In genomic region chr9:127963041-127963358, GRCh38 we compare ENCODE assay signal across 13 cellular contexts. TPM values are rescaled to one million over a fixed set of nuclear protein-coding genes. Genes with fewer than 3 reads are reported as not detected.
DNase-seq lines count a peak whose midpoint lies in the region; ATAC-seq and TF ChIP-seq lines count a peak whose summit lies in the region.
"Had no signal": no experiment of that assay in that cellular context is flagged by ENCODE, and none has a peak within 500 bp of the region (broad histone marks: within the 10 kb centered on the region; RNA-seq: fewer than 3 reads in every experiment).

No MANE protein-coding gene starts in this region.

- no peak for TF ChIP-seq POLR2A in stomach (IDR thresholded peaks at IDR 0.05)

- DNase-seq in activated CD4-positive, alpha-beta T cell treated with anti-CD3 and anti-CD28 coated beads for 36 hours = no peak
- DNase-seq in activated CD4-positive, alpha-beta T cell treated with anti-CD3 and anti-CD28 coated beads, Interleukin-2, amount 50 U/mL, for 1 hour = no peak
- DNase-seq in T-helper 17 cell = no peak
- peak; percentile 22 for DNase-seq in globus pallidus (ENCODE audit: low spot score)
- DNase-seq in stomach = no peak
- DNase-seq in KBM-7 = no peak
- DNase-seq in NCI-H187 (lab: John Stamatoyannopoulos, UW) = no peak
- DNase-seq: foreskin melanocyte; GF-D8; midbrain; NCI-H1694 treated with DMSO at 0.1 percent for 48 hours; stimulated activated CD4-positive, alpha-beta T cell treated with anti-CD3 and anti-CD28 coated beads, Interleukin-12 subunit alpha, Interleukin-12 subunit beta, amount 100 ng/mL, for 4 hours had no signal

- peak overlapping the region; percentile 5 to 99 (median 94) for H3K27ac ChIP-seq in stomach

- TF ChIP-seq EP300 in stomach (IDR thresholded peaks at IDR 0.05) = no peak

- H3K4me3 Mint-ChIP-seq in activated CD4-positive, alpha-beta T cell treated with anti-CD3 and anti-CD28 coated beads for 36 hours = peak overlapping the region; percentile 70
- H3K4me3 Mint-ChIP-seq in T-helper 17 cell = peak overlapping the region; percentile 73

- CTCF ChIA-PET in activated CD4-positive, alpha-beta T cell treated with anti-CD3 and anti-CD28 coated beads for 36 hours (lab: Charles Lee) = interaction anchor here (1.0 to 3.4 kb wide), 6 partner anchors 13 to 110 kb away, joined by 4 to 17 read pairs (median 5); no protein-coding TSS in a partner anchor

- peaks cover 24% of the 10 kb centered on the region for H3K36me3 Mint-ChIP-seq in activated CD4-positive, alpha-beta T cell treated with anti-CD3 and anti-CD28 coated beads for 36 hours (ENCODE audit: low read depth)
- peaks cover 9% of the 10 kb centered on the region for H3K36me3 Mint-ChIP-seq in T-helper 17 cell (ENCODE audit: low read depth)

- no peaks in the 10 kb centered on the region for H3K9me3 Mint-ChIP-seq in activated CD4-positive, alpha-beta T cell treated with anti-CD3 and anti-CD28 coated beads for 36 hours (ENCODE audit: low read depth)

- H3K4me1 ChIP-seq in stomach = peaks cover 66 to 93% (median 84%) of the 10 kb centered on the region in 4 donors

- H3K9me3 ChIP-seq in T-helper 17 cell (ENCODE audit: control insufficient read depth, low read length, poor library complexity, severe bottlenecking) (no peaks in the 10 kb centered on the region), stomach (no peaks in the 10 kb centered on the region)

- H3K27me3 ChIP-seq in stomach = no peaks in the 10 kb centered on the region

- TF ChIP-seq CTCF in stomach (IDR thresholded peaks at IDR 0.05) = no peak

- in situ Hi-C loops in KBM-7 (cut with MboI; ENCODE audit: low pct_unique_long_range_greater_than_20kb, low sequenced_read_pairs) = no loop called here

- intact Hi-C loops in activated CD4-positive, alpha-beta T cell treated with anti-CD3 and anti-CD28 coated beads for 36 hours (cut with DNase I, micrococcal nuclease) = loop anchor here in 1 of 2 experiments (1.0 kb wide), 1 partner anchor 8 kb away; no protein-coding TSS in a partner anchor
- intact Hi-C loops in stomach (cut with DNase I; ENCODE audit: low total_unique reads) = no loop called here

- H3K36me3 ChIP-seq in stomach = peaks cover 0 to 7% (median 0%) of the 10 kb centered on the region in 4 donors

- peak overlapping the region; percentile 98 for H3K27ac Mint-ChIP-seq in activated CD4-positive, alpha-beta T cell treated with anti-CD3 and anti-CD28 coated beads for 36 hours
- peak overlapping the region; percentile 99 for H3K27ac Mint-ChIP-seq in T-helper 17 cell

- H3K4me1 Mint-ChIP-seq in activated CD4-positive, alpha-beta T cell treated with anti-CD3 and anti-CD28 coated beads for 36 hours = peaks cover 98% of the 10 kb centered on the region
- peaks cover 77% of the 10 kb centered on the region for H3K4me1 Mint-ChIP-seq in T-helper 17 cell

- POLR2A ChIA-PET in activated CD4-positive, alpha-beta T cell treated with anti-CD3 and anti-CD28 coated beads for 36 hours (lab: Charles Lee) = interaction anchor here (0.6 kb wide), 1 partner anchor 20 kb away, joined by 3 read pairs; no protein-coding TSS in a partner anchor

- no peak overlapping the region for H3K4me3 ChIP-seq in stomach

- no peaks in the 10 kb centered on the region for H3K27me3 Mint-ChIP-seq in activated CD4-positive, alpha-beta T cell treated with anti-CD3 and anti-CD28 coated beads for 36 hours
- no peaks in the 10 kb centered on the region for H3K27me3 Mint-ChIP-seq in T-helper 17 cell

- no peak for ATAC-seq in activated CD4-positive, alpha-beta T cell treated with anti-CD3 and anti-CD28 coated beads for 36 hours
- ATAC-seq in T-helper 17 cell (no peak), GM21786 (IDR thresholded peaks at IDR 0.05; ENCODE audit: unreplicated experiment) (no peak)

- WGBS in stomach, 5 donors = 39 to 73% (median 62%) methylated on average over 3 of the region's 3 CpGs

RNA-seq across cellular contexts. Expression of gene EEIG1, which starts 17.8 kb away (rescaled TPM):
- total RNA-seq in activated CD4-positive, alpha-beta T cell treated with anti-CD3 and anti-CD28 coated beads for 36 hours = 10 to 100 TPM; 56.2 to 58.4 TPM
- total RNA-seq in T-helper 17 cell = 100 to 1,000 TPM; 254 to 268 TPM
- 100 to 1,000 TPM in 2 of 5 donors, 10 to 100 TPM in 3; 26.3 to 406 (median 83.4) TPM for total RNA-seq in stomach
- 100 to 1,000 TPM in 1 of 3 donors, 10 to 100 TPM in 2; 24.4 to 118 (median 38.5) TPM for polyA plus RNA-seq in stomach

RNA-seq across cellular contexts. Expression of gene DPM2, which starts 25.3 kb away (rescaled TPM):
- total RNA-seq in activated CD4-positive, alpha-beta T cell treated with anti-CD3 and anti-CD28 coated beads for 36 hours = 10 to 100 TPM; 44.1 to 46.6 TPM
- total RNA-seq in T-helper 17 cell (10 to 100 TPM; 23.3 to 26.2 TPM), stomach (10 to 100 TPM in 4 of 5 donors, 1 to 10 TPM in 1; 1.7 to 98.2 (median 55.4) TPM)
- 10 to 100 TPM; 27.0 to 38.0 (median 32.5) TPM for polyA plus RNA-seq in stomach

RNA-seq across cellular contexts. Expression of gene PIP5KL1, which starts 32.4 kb away (rescaled TPM):
- total RNA-seq in activated CD4-positive, alpha-beta T cell treated with anti-CD3 and anti-CD28 coated beads for 36 hours = 1 to 10 TPM; 1.9 to 2.8 TPM
- total RNA-seq in T-helper 17 cell (1 to 10 TPM; 2.1 to 2.3 TPM), stomach (10 to 100 TPM in 3 of 5 donors, under 1 TPM in 1, not detected in 1; 0.55 to 98.0 (median 19.1) TPM)
- polyA plus RNA-seq in stomach = 1 to 10 TPM in 2 of 3 donors, under 1 TPM in 1; 0.50 to 3.3 (median 2.3) TPM

RNA-seq across cellular contexts. Expression of gene ST6GALNAC4, which starts 46.2 kb away (rescaled TPM):
- total RNA-seq in activated CD4-positive, alpha-beta T cell treated with anti-CD3 and anti-CD28 coated beads for 36 hours = 10 to 100 TPM; 14.9 to 20.7 TPM
- total RNA-seq in T-helper 17 cell (10 to 100 TPM; 18.5 to 22.1 TPM), stomach (10 to 100 TPM in 3 of 5 donors, 1 to 10 TPM in 2; 3.7 to 33.6 (median 14.5) TPM)
- polyA plus RNA-seq in stomach = 10 to 100 TPM; 10.5 to 14.2 (median 11.8) TPM
